ENCODE assay signal across 37 cellular contexts in the genomic region with DNA sequence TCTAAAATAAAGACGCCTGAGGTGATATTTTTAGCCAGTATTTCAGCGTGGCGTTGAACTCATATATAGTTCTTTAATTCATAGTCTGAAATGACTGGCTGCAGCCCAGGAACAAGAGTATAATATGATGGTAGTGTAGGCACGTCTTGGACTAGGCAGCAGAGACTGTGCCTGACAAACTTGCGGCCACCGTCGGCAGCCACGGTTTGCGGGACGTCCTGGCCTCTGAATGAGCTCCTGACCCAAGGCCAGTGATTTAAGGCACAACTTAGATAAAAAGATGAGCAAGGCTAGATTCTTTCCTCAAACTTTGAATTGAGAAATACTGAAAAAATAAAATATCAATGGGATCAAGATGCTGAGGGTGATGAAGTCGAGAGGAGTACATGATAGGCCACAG.
"Had no signal": no experiment of that assay in that cellular context is flagged by ENCODE, and none has a peak within 500 bp of the region (broad histone marks: within the 10 kb centered on the region; RNA-seq: fewer than 3 reads in every experiment).

No MANE protein-coding gene starts in this region.

- H3K36me3 Mint-ChIP-seq: activated naive CD4-positive, alpha-beta T cell treated with anti-CD3 and anti-CD28 coated beads, Interleukin-2, amount 10 ng/mL, durations not matched to agents 7 days and 5 days; activated naive CD4-positive, alpha-beta T cell treated with anti-CD3 and anti-CD28 coated beads, Interleukin-2, amount 50 U/mL, for 24 hours; activated naive CD8-positive, alpha-beta T cell had no signal

- H3K4me3 Mint-ChIP-seq: activated CD4-positive, alpha-beta memory T cell treated with anti-CD3 and anti-CD28 coated beads, Interleukin-2, amount 10 ng/mL, durations not matched to agents 7 days and 5 days; activated CD4-positive, alpha-beta T cell treated with anti-CD3 and anti-CD28 coated beads for 36 hours; activated CD4-positive, alpha-beta T cell treated with anti-CD3 and anti-CD28 coated beads, Interleukin-2, amount 10 ng/mL, durations not matched to agents 7 days and 5 days; activated CD8-positive, alpha-beta memory T cell treated with anti-CD3 and anti-CD28 coated beads, Interleukin-2, amount 10 ng/mL, durations not matched to agents 7 days and 5 days; activated CD8-positive, alpha-beta T cell treated with anti-CD3 and anti-CD28 coated beads, Interleukin-2, amount 10 ng/mL, durations not matched to agents 7 days and 5 days; activated naive CD4-positive, alpha-beta T cell treated with anti-CD3 and anti-CD28 coated beads, Interleukin-2, amount 10 ng/mL, durations not matched to agents 7 days and 5 days; activated naive CD4-positive, alpha-beta T cell treated with anti-CD3 and anti-CD28 coated beads, Interleukin-2, amount 50 U/mL, for 24 hours; activated naive CD8-positive, alpha-beta T cell; activated naive CD8-positive, alpha-beta T cell treated with anti-CD3 and anti-CD28 coated beads, Interleukin-2, amount 10 ng/mL, durations not matched to agents 7 days and 5 days; activated naive CD8-positive, alpha-beta T cell treated with anti-CD3 and anti-CD28 coated beads, Interleukin-2, amount 50 U/mL, for 24 hours; activated T-cell treated with anti-CD3 and anti-CD28 coated beads, Interleukin-2, amount 50 U/mL, for 24 hours; brain; central memory CD8-positive, alpha-beta T cell; T-helper 1 cell treated with Interleukin-12 subunit alpha and Interleukin-12 subunit beta and Interleukin-4 antibody, amounts not matched to agents 30 μg/mL and 1 μg/mL, for 36 hours; T-helper 2 cell treated with Interferon-gamma antibody and Interleukin-4, amounts not matched to agents 5 μg/mL and 100 μg/mL, for 36 hours had no signal

- H3K4me1 ChIP-seq: ascending aorta had no signal

- H3K27ac Mint-ChIP-seq: activated CD4-positive, alpha-beta memory T cell treated with anti-CD3 and anti-CD28 coated beads, Interleukin-2, amount 10 ng/mL, durations not matched to agents 7 days and 5 days; activated CD4-positive, alpha-beta T cell treated with anti-CD3 and anti-CD28 coated beads for 36 hours; activated CD4-positive, alpha-beta T cell treated with anti-CD3 and anti-CD28 coated beads, Interleukin-2, amount 10 ng/mL, durations not matched to agents 7 days and 5 days; activated CD8-positive, alpha-beta memory T cell treated with anti-CD3 and anti-CD28 coated beads, Interleukin-2, amount 10 ng/mL, durations not matched to agents 7 days and 5 days; activated CD8-positive, alpha-beta T cell treated with anti-CD3 and anti-CD28 coated beads, Interleukin-2, amount 10 ng/mL, durations not matched to agents 7 days and 5 days; activated naive CD4-positive, alpha-beta T cell treated with anti-CD3 and anti-CD28 coated beads, Interleukin-2, amount 10 ng/mL, durations not matched to agents 7 days and 5 days; activated naive CD4-positive, alpha-beta T cell treated with anti-CD3 and anti-CD28 coated beads, Interleukin-2, amount 50 U/mL, for 24 hours; activated naive CD8-positive, alpha-beta T cell; activated naive CD8-positive, alpha-beta T cell treated with anti-CD3 and anti-CD28 coated beads, Interleukin-2, amount 10 ng/mL, durations not matched to agents 7 days and 5 days; activated naive CD8-positive, alpha-beta T cell treated with anti-CD3 and anti-CD28 coated beads, Interleukin-2, amount 50 U/mL, for 24 hours; activated T-cell treated with anti-CD3 and anti-CD28 coated beads, Interleukin-2, amount 50 U/mL, for 24 hours; activated T-helper 2 cell treated with anti-CD3 and anti-CD28 coated beads, Interferon-gamma antibody, Interleukin-2, Interleukin-4, amounts not matched to agents 10 μg/mL and 5 μg/mL and 100 μg/mL, durations not matched to agents 14 hours and 24 hours and 36 hours; T-helper 1 cell treated with Interleukin-12 subunit alpha and Interleukin-12 subunit beta and Interleukin-4 antibody, amounts not matched to agents 30 μg/mL and 1 μg/mL, for 36 hours; T-helper 2 cell treated with Interferon-gamma antibody and Interleukin-4, amounts not matched to agents 5 μg/mL and 100 μg/mL, for 36 hours had no signal

- H3K36me3 ChIP-seq: cardiac muscle cell had no signal

- ATAC-seq: activated CD4-positive, alpha-beta T cell treated with anti-CD3 and anti-CD28 coated beads for 36 hours; activated CD4-positive, CD25-positive, alpha-beta regulatory T cell treated with anti-CD3 and anti-CD28 coated beads, Interleukin-2, amount 50 U/mL, for 24 hours; activated CD8-positive, alpha-beta memory T cell treated with anti-CD3 and anti-CD28 coated beads, Interleukin-2, amount 10 ng/mL, durations not matched to agents 7 days and 5 days; activated CD8-positive, alpha-beta T cell treated with anti-CD3 and anti-CD28 coated beads, Interleukin-2, amount 10 ng/mL, durations not matched to agents 7 days and 5 days; activated naive CD8-positive, alpha-beta T cell treated with anti-CD3 and anti-CD28 coated beads, Interleukin-2, amount 50 U/mL, for 24 hours had no signal

- H3K9me3 Mint-ChIP-seq: activated CD4-positive, alpha-beta memory T cell treated with anti-CD3 and anti-CD28 coated beads, Interleukin-2, amount 10 ng/mL, durations not matched to agents 7 days and 5 days; activated CD4-positive, alpha-beta T cell treated with anti-CD3 and anti-CD28 coated beads, Interleukin-2, amount 10 ng/mL, durations not matched to agents 7 days and 5 days; activated naive CD4-positive, alpha-beta T cell treated with anti-CD3 and anti-CD28 coated beads, Interleukin-2, amount 10 ng/mL, durations not matched to agents 7 days and 5 days; activated naive CD4-positive, alpha-beta T cell treated with anti-CD3 and anti-CD28 coated beads, Interleukin-2, amount 50 U/mL, for 24 hours; activated naive CD8-positive, alpha-beta T cell treated with anti-CD3 and anti-CD28 coated beads, Interleukin-2, amount 10 ng/mL, durations not matched to agents 7 days and 5 days; activated naive CD8-positive, alpha-beta T cell treated with anti-CD3 and anti-CD28 coated beads, Interleukin-2, amount 50 U/mL, for 24 hours; activated T-cell treated with anti-CD3 and anti-CD28 coated beads, Interleukin-2, amount 50 U/mL, for 24 hours; activated T-helper 2 cell treated with anti-CD3 and anti-CD28 coated beads, Interferon-gamma antibody, Interleukin-2, Interleukin-4, amounts not matched to agents 10 μg/mL and 5 μg/mL and 100 μg/mL, durations not matched to agents 14 hours and 24 hours and 36 hours; brain; central memory CD8-positive, alpha-beta T cell; T-helper 1 cell treated with Interleukin-12 subunit alpha and Interleukin-12 subunit beta and Interleukin-4 antibody, amounts not matched to agents 30 μg/mL and 1 μg/mL, for 36 hours; T-helper 2 cell treated with Interferon-gamma antibody and Interleukin-4, amounts not matched to agents 5 μg/mL and 100 μg/mL, for 36 hours had no signal

- H3K27me3 ChIP-seq: ascending aorta, cardiac muscle cell had no signal

- H3K27ac ChIP-seq: ascending aorta, cardiac muscle cell, VCaP had no signal

- H3K9me3 ChIP-seq: ascending aorta had no signal

- H3K4me3 ChIP-seq: ascending aorta, cardiac muscle cell had no signal

- H3K4me1 Mint-ChIP-seq: activated CD4-positive, alpha-beta memory T cell treated with anti-CD3 and anti-CD28 coated beads, Interleukin-2, amount 10 ng/mL, durations not matched to agents 7 days and 5 days; activated CD4-positive, alpha-beta T cell treated with anti-CD3 and anti-CD28 coated beads for 36 hours; activated CD4-positive, alpha-beta T cell treated with anti-CD3 and anti-CD28 coated beads, Interleukin-2, amount 10 ng/mL, durations not matched to agents 7 days and 5 days; activated CD8-positive, alpha-beta memory T cell treated with anti-CD3 and anti-CD28 coated beads, Interleukin-2, amount 10 ng/mL, durations not matched to agents 7 days and 5 days; activated naive CD4-positive, alpha-beta T cell treated with anti-CD3 and anti-CD28 coated beads, Interleukin-2, amount 10 ng/mL, durations not matched to agents 7 days and 5 days; activated naive CD4-positive, alpha-beta T cell treated with anti-CD3 and anti-CD28 coated beads, Interleukin-2, amount 50 U/mL, for 24 hours; activated naive CD8-positive, alpha-beta T cell treated with anti-CD3 and anti-CD28 coated beads, Interleukin-2, amount 10 ng/mL, durations not matched to agents 7 days and 5 days; activated naive CD8-positive, alpha-beta T cell treated with anti-CD3 and anti-CD28 coated beads, Interleukin-2, amount 50 U/mL, for 24 hours; central memory CD8-positive, alpha-beta T cell had no signal

- H3K27me3 Mint-ChIP-seq: activated CD4-positive, alpha-beta memory T cell treated with anti-CD3 and anti-CD28 coated beads, Interleukin-2, amount 10 ng/mL, durations not matched to agents 7 days and 5 days; activated CD4-positive, alpha-beta T cell treated with anti-CD3 and anti-CD28 coated beads for 36 hours; activated CD4-positive, alpha-beta T cell treated with anti-CD3 and anti-CD28 coated beads, Interleukin-2, amount 10 ng/mL, durations not matched to agents 7 days and 5 days; activated naive CD4-positive, alpha-beta T cell treated with anti-CD3 and anti-CD28 coated beads, Interleukin-2, amount 10 ng/mL, durations not matched to agents 7 days and 5 days; activated naive CD4-positive, alpha-beta T cell treated with anti-CD3 and anti-CD28 coated beads, Interleukin-2, amount 50 U/mL, for 24 hours; activated naive CD8-positive, alpha-beta T cell; activated naive CD8-positive, alpha-beta T cell treated with anti-CD3 and anti-CD28 coated beads, Interleukin-2, amount 10 ng/mL, durations not matched to agents 7 days and 5 days; activated naive CD8-positive, alpha-beta T cell treated with anti-CD3 and anti-CD28 coated beads, Interleukin-2, amount 50 U/mL, for 24 hours; activated T-cell treated with anti-CD3 and anti-CD28 coated beads, Interleukin-2, amount 50 U/mL, for 24 hours; brain had no signal

- DNase-seq: activated CD4-positive, alpha-beta memory T cell treated with anti-CD3 and anti-CD28 coated beads, Interleukin-2, amount 10 ng/mL, durations not matched to agents 7 days and 5 days; activated CD4-positive, alpha-beta T cell treated with anti-CD3 and anti-CD28 coated beads for 1 hour; activated CD4-positive, alpha-beta T cell treated with anti-CD3 and anti-CD28 coated beads for 36 hours; activated CD4-positive, alpha-beta T cell treated with anti-CD3 and anti-CD28 coated beads for 48 hours; activated CD4-positive, alpha-beta T cell treated with anti-CD3 and anti-CD28 coated beads, Interleukin-2, amount 10 ng/mL, durations not matched to agents 7 days and 5 days; activated CD4-positive, alpha-beta T cell treated with anti-CD3 and anti-CD28 coated beads, Interleukin-2, amount 50 U/mL, for 48 hours; activated CD4-positive, CD25-positive, alpha-beta regulatory T cell; activated CD8-positive, alpha-beta memory T cell treated with anti-CD3 and anti-CD28 coated beads for 24 hours; activated CD8-positive, alpha-beta memory T cell treated with anti-CD3 and anti-CD28 coated beads, Interleukin-2, amount 10 ng/mL, durations not matched to agents 7 days and 5 days; activated CD8-positive, alpha-beta memory T cell treated with anti-CD3 and anti-CD28 coated beads, Interleukin-2, amount 50 U/mL, for 48 hours; activated CD8-positive, alpha-beta T cell treated with anti-CD3 and anti-CD28 coated beads, Interleukin-2, amount 10 ng/mL, durations not matched to agents 7 days and 5 days; activated effector memory CD4-positive, alpha-beta T cell treated with Interleukin-2 at 50 U/mL for 16 hours; activated gamma-delta T cell; activated naive CD4-positive, alpha-beta T cell treated with anti-CD3 and anti-CD28 coated beads, Interleukin-2, amount 10 ng/mL, durations not matched to agents 7 days and 5 days; activated naive CD4-positive, alpha-beta T cell treated with Interleukin-2 at 50 U/mL for 16 hours; activated naive CD8-positive, alpha-beta T cell treated with anti-CD3 and anti-CD28 coated beads, Interleukin-2, amount 10 ng/mL, durations not matched to agents 7 days and 5 days; activated naive CD8-positive, alpha-beta T cell treated with anti-CD3 and anti-CD28 coated beads, Interleukin-2, amount 50 U/mL, for 24 hours; activated T-cell treated with anti-CD3 and anti-CD28 coated beads, Interleukin-2, amount 50 U/mL, for 24 hours; activated T-cell treated with anti-CD3 and anti-CD28 coated beads, Interleukin-2, amount 50 U/mL, for 48 hours; amygdala; anterior cingulate cortex; caudate nucleus; cerebellar nuclear complex; T-helper 1 cell; T-helper 2 cell; T-helper 9 cell had no signal
